In the genomic region with DNA sequence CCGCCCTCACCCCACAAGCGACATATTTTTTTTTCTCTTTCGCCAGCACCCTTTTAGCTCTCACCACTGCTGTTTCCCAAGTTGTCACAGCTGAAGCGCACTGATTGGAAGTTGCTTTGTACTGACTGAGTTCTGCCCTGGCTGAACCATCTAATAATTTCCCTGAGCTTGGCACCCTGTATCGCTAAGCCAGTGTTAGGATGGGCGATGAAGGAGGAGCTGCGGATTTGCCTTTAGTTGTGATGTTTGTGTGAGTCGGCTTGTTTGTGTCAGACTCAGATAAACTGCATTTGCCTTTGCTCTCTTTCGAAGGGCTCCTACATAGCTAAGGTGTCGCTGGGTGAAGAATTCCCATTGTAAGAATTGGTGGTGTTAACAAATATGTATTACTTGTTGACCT, we compare ENCODE assay signal across 9 cellular contexts. TPM values are rescaled to one million over a fixed set of nuclear protein-coding genes. Genes with fewer than 3 reads are reported as not detected.
DNase-seq lines count a peak whose midpoint lies in the region; ATAC-seq and TF ChIP-seq lines count a peak whose summit lies in the region.
"Had no signal": no experiment of that assay in that cellular context is flagged by ENCODE, and none has a peak within 500 bp of the region (broad histone marks: within the 10 kb centered on the region; RNA-seq: fewer than 3 reads in every experiment).

No MANE protein-coding gene starts in this region.

- peak overlapping the region; percentile 79 to 94 (median 92) for H3K4me3 Mint-ChIP-seq in naive B cell

- H3K36me3 ChIP-seq in HUES6 (ENCODE audit: control insufficient read depth, insufficient read depth, low read length), result peaks cover 12% of the 10 kb centered on the region
- no peaks in the 10 kb centered on the region for H3K36me3 ChIP-seq in colonic mucosa

- H3K27ac ChIP-seq in HUES6 (ENCODE audit: low read depth, low read length) (no peak overlapping the region), colonic mucosa (peak overlapping the region; percentile 85)
- H3K27ac ChIP-seq: HL-60 had no signal

- DNase-seq in AG08395 (ENCODE audit: low spot score) (peak; percentile 30), colonic mucosa (no peak), naive B cell (no peak), NCI-H2107 treated with DMSO at 0.1 percent for 48 hours (lab: John Stamatoyannopoulos, UW; ENCODE audit: unreplicated experiment) (no peak), NCI-H524 treated with DMSO at 0.1 percent for 48 hours (lab: John Stamatoyannopoulos, UW) (no peak)
- no peak for DNase-seq in activated CD4-positive, alpha-beta T cell treated with anti-CD3 and anti-CD28 coated beads for 48 hours

- peak overlapping the region in 1 of 6 donors; percentile 29 for H3K27ac Mint-ChIP-seq in naive B cell

- TF ChIP-seq CTCF in colonic mucosa (IDR thresholded peaks at IDR 0.05), result no peak

- H3K9me3 ChIP-seq in HUES6 (ENCODE audit: control insufficient read depth, insufficient read depth, low read depth, low read length) (no peaks in the 10 kb centered on the region; the same call in 1 of the 2 replicates), colonic mucosa (no peaks in the 10 kb centered on the region)

- no peaks in the 10 kb centered on the region for H3K9me3 Mint-ChIP-seq in naive B cell

- peaks cover 7 to 19% (median 9%) of the 10 kb centered on the region in 3 donors for H3K4me1 Mint-ChIP-seq in naive B cell

- H3K9ac ChIP-seq in HUES6 (ENCODE audit: low read length) (peak overlapping the region; percentile 84), colonic mucosa (ENCODE audit: low read depth in 2 of 2, low read length in 2 of 2) (peak overlapping the region in 1 of 2 donors; percentile 81)

- H3K4me1 ChIP-seq in HUES6 (ENCODE audit: control insufficient read depth, insufficient read depth, low read length), result peaks cover 26% of the 10 kb centered on the region
- H3K4me1 ChIP-seq in colonic mucosa, result peaks cover 5% of the 10 kb centered on the region

- H3K4me3 ChIP-seq in HUES6 (ENCODE audit: low read depth, low read length) (peak overlapping the region; percentile 75), colonic mucosa (peak overlapping the region; percentile 80)

- intact Hi-C loops in colonic mucosa (cut with DNase I), result loop anchor here (5.0 kb wide), 1 partner anchor 130 kb away; no protein-coding TSS in a partner anchor

- no peak for ATAC-seq in naive B cell (ENCODE audit: low read depth in 2 of 2)
- ATAC-seq in GM21526 (IDR thresholded peaks at IDR 0.05; ENCODE audit: low FRiP score, unreplicated experiment), result no peak

- H3K27me3 ChIP-seq in HUES6 (ENCODE audit: control insufficient read depth, insufficient read depth, low read length) (peaks cover 12% of the 10 kb centered on the region), colonic mucosa (no peaks in the 10 kb centered on the region)

- no peaks in the 10 kb centered on the region for H3K36me3 Mint-ChIP-seq in naive B cell

- peaks cover 16 to 24% (median 21%) of the 10 kb centered on the region in 3 donors for H3K27me3 Mint-ChIP-seq in naive B cell

RNA-seq across cellular contexts. Expression of gene ATXN7L1, which starts 1.3 kb away (rescaled TPM):
- total RNA-seq in colonic mucosa, result 10 to 100 TPM; 13.0 to 15.1 TPM
- 10 to 100 TPM in 5 of 6 donors, 1 to 10 TPM in 1; 9.8 to 18.2 (median 10.8) TPM for polyA plus RNA-seq in naive B cell (ENCODE audit: low read depth in 6 of 6)
